Comparison of ENCODE assay signal across 15 cellular contexts in the genomic region with DNA sequence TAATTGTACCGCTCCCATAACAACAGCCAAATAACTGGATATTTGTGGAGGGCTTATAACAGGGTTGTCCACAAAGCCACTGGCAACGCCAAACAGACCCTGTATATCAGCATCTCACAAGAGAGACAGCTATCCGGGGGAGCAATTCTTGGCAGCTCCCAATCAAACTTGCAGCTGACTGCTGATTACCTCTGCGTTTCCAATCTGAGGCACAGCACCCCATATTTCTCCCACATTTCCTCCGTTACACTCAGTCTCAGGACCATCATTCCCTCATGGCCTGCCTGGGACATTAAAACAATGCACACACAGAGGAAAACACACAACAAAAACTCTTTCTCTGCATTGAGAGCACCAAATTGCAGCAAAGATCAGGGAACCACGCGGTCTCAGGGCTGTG.
A peak's percentile ranks its signal among the peaks of the same experiment; 100 is the strongest.
DNase-seq lines count a peak whose midpoint lies in the region; ATAC-seq and TF ChIP-seq lines count a peak whose summit lies in the region.
"Had no signal": no experiment of that assay in that cellular context is flagged by ENCODE, and none has a peak within 500 bp of the region (broad histone marks: within the 10 kb centered on the region; RNA-seq: fewer than 3 reads in every experiment).

No MANE protein-coding gene starts in this region.

- H3K79me2 ChIP-seq in neural progenitor cell (ENCODE audit: low read depth) = no peaks in the 10 kb centered on the region

- H3F3A ChIP-seq in neural progenitor cell (ENCODE audit: low read depth) = no peaks in the 10 kb centered on the region

- H3K4me2 ChIP-seq in neural progenitor cell = no peak overlapping the region
- H3K4me2 ChIP-seq: A549 had no signal

- H3K36me3 Mint-ChIP-seq in chondrocyte (ENCODE audit: low read depth) = peaks cover 8% of the 10 kb centered on the region
- peaks cover 6% of the 10 kb centered on the region for H3K36me3 Mint-ChIP-seq in neural progenitor cell
- H3K36me3 Mint-ChIP-seq: IgD-negative memory B cell had no signal

- peaks cover 29% of the 10 kb centered on the region for H3K4me1 Mint-ChIP-seq in chondrocyte (ENCODE audit: low read depth)
- no peaks in the 10 kb centered on the region for H3K4me1 Mint-ChIP-seq in neural progenitor cell

- peak overlapping the region; percentile 84 for H2AFZ ChIP-seq in neural progenitor cell (replicated peaks)

- no peak for DNase-seq in chondrocyte (ENCODE audit: low spot score)
- DNase-seq in neural progenitor cell (ENCODE audit: low spot score) = no peak
- peak; percentile 19 for DNase-seq in spleen
- DNase-seq in aorta = no peak
- no peak for DNase-seq in NCI-H345 treated with DMSO at 0.1 percent for 48 hours (lab: John Stamatoyannopoulos, UW; ENCODE audit: unreplicated experiment)
- DNase-seq in Kasumi-1 (lab: John Stamatoyannopoulos, UW) = no peak
- DNase-seq: BE2C; CD4-positive, alpha-beta memory T cell; DMS79 had no signal

- peak overlapping the region; percentile 61 for H3K27ac Mint-ChIP-seq in chondrocyte (ENCODE audit: unreplicated experiment)
- H3K27ac Mint-ChIP-seq in neural progenitor cell = peak overlapping the region; percentile 58
- H3K27ac Mint-ChIP-seq: CD4-positive, alpha-beta memory T cell; IgD-negative memory B cell had no signal

- H3K4me1 ChIP-seq in neural progenitor cell (no peaks in the 10 kb centered on the region), spleen (no peaks in the 10 kb centered on the region), aorta (ENCODE audit: control insufficient read depth in 1 of 2, insufficient read depth in 2 of 2, low read length in 2 of 2) (peaks cover 0 to 3% of the 10 kb centered on the region in 2 donors)
- H3K4me1 ChIP-seq: A549, BE2C had no signal

- no peak for TF ChIP-seq POLR2A in spleen (IDR thresholded peaks at IDR 0.05)

- 87 to 97% (median 92%) methylated on average over 7 of the region's 7 CpGs for WGBS in spleen, 5 donors
- whole genome bisulfite sequencing in aorta, 2 donors = 50 to 51% methylated on average over 7 of the region's 7 CpGs

- no peak for ATAC-seq in aorta (ENCODE audit: low FRiP score)
- no peak for ATAC-seq in GM18520 (IDR thresholded peaks at IDR 0.05; ENCODE audit: unreplicated experiment)
- ATAC-seq: A549, GM12878, HCT116 had no signal

- intact Hi-C loops in spleen (cut with DNase I; ENCODE audit: low total_unique reads) = no loop called here
- intact Hi-C loops in aorta (cut with DNase I) = no loop called here

- TF ChIP-seq CTCF in chondrocyte (IDR thresholded peaks at IDR 0.05) = no peak
- no peak for TF ChIP-seq CTCF in neural progenitor cell (IDR thresholded peaks at IDR 0.05)
- TF ChIP-seq CTCF in spleen (IDR thresholded peaks at IDR 0.05 in 8 of 11, conservative IDR thresholded peaks at IDR 0.05 in 3 of 11) = no peak

- no peaks in the 10 kb centered on the region for H3K27me3 ChIP-seq in neural progenitor cell
- peaks cover 0 to 5% (median 0%) of the 10 kb centered on the region in 7 donors for H3K27me3 ChIP-seq in spleen (replicated peaks in 1 of 7)
- H3K27me3 ChIP-seq in aorta (ENCODE audit: control insufficient read depth in 1 of 2, insufficient read depth in 2 of 2, low read length in 1 of 2) = no peaks in the 10 kb centered on the region
- H3K27me3 ChIP-seq: BE2C had no signal

- no peaks in the 10 kb centered on the region for H4K20me1 ChIP-seq in neural progenitor cell (ENCODE audit: low read depth)

- no peak overlapping the region for H3K4me3 ChIP-seq in neural progenitor cell
- H3K4me3 ChIP-seq in spleen = no peak overlapping the region
- no peak overlapping the region for H3K4me3 ChIP-seq in aorta (ENCODE audit: low read length in 2 of 2)
- H3K4me3 ChIP-seq: A549, GM12878 had no signal

- H3K27me3 Mint-ChIP-seq in chondrocyte (ENCODE audit: low read depth) (no peaks in the 10 kb centered on the region), neural progenitor cell (ENCODE audit: insufficient read depth, low read depth) (peaks cover 5% of the 10 kb centered on the region)

- H3K9me3 Mint-ChIP-seq in chondrocyte (ENCODE audit: low read depth) (peaks cover 10% of the 10 kb centered on the region), neural progenitor cell (peaks cover 22% of the 10 kb centered on the region)

- H3K9ac ChIP-seq in neural progenitor cell = no peak overlapping the region

- H3K9me3 ChIP-seq in neural progenitor cell (ENCODE audit: low read depth) (no peaks in the 10 kb centered on the region), spleen (peaks cover 0 to 23% (median 15%) of the 10 kb centered on the region in 8 donors), aorta (ENCODE audit: control insufficient read depth, low read length) (no peaks in the 10 kb centered on the region)
- H3K9me3 ChIP-seq: BE2C had no signal

- H3K4me3 Mint-ChIP-seq in chondrocyte (ENCODE audit: unreplicated experiment) (no peak overlapping the region), neural progenitor cell (no peak overlapping the region)
- H3K4me3 Mint-ChIP-seq: CD4-positive, alpha-beta memory T cell; IgD-negative memory B cell had no signal

- H3K27ac ChIP-seq in neural progenitor cell (no peak overlapping the region), spleen (no peak overlapping the region), aorta (ENCODE audit: low read depth in 1 of 2, low read length in 2 of 2) (peak overlapping the region; percentile 84 to 96)
- H3K27ac ChIP-seq: A549, C4-2B had no signal

- no peaks in the 10 kb centered on the region for H3K36me3 ChIP-seq in neural progenitor cell
- no peaks in the 10 kb centered on the region for H3K36me3 ChIP-seq in spleen
- H3K36me3 ChIP-seq in aorta (ENCODE audit: control insufficient read depth in 1 of 2, insufficient read depth in 2 of 2, low read length in 1 of 2) = no peaks in the 10 kb centered on the region
- H3K36me3 ChIP-seq: BE2C had no signal

Comparison
In these comparisons a context has a peak if more than half of its experiments do, and no peak if none do; other contexts are left out.
1. H3K27ac ChIP-seq: peak in aorta (2 of 2); none in neural progenitor cell (single experiment) and spleen (0 of 8).